13 cellular contexts compared by ENCODE assay signal in the genomic region with DNA sequence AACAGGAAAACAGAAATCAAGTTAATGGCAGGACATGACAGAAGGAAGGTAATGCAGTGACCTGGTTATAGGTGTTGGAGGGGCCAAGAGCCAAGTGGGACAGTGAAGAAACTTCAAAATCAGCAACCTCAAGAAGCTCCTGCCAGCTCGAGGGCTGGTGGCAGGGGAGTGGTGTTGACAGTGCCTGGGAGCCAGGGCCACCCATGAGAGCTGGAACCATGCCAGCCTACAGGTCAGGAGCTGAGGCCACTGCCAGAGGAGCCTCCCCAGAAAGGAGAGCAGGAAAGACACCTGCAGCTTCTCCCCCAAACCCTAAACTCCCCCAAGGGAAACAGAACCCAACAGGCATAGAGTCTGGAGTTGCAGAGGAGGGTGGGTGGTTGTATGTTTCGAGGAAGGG.
DNase-seq lines count a peak whose midpoint lies in the region; TF ChIP-seq lines count a peak whose summit lies in the region.
"Had no signal": no experiment of that assay in that cellular context is flagged by ENCODE, and none has a peak within 500 bp of the region (broad histone marks: within the 10 kb centered on the region; RNA-seq: fewer than 3 reads in every experiment).

No MANE protein-coding gene starts in this region.

- peak; percentile 25 for DNase-seq in NCI-H2196 (lab: John Stamatoyannopoulos, UW; ENCODE audit: unreplicated experiment)
- no peak for DNase-seq in NCI-H2196 treated with DMSO at 0.1 percent for 48 hours (lab: John Stamatoyannopoulos, UW; ENCODE audit: unreplicated experiment)
- peak; percentile 17 for DNase-seq in DMS153 (lab: John Stamatoyannopoulos, UW)
- peak; percentile 85 for DNase-seq in NCI-H69 (lab: John Stamatoyannopoulos, UW)
- DNase-seq in osteoblast (ENCODE audit: insufficient read length, low spot score, missing footprints) = peak; percentile 50
- DNase-seq in activated effector memory CD4-positive, alpha-beta T cell treated with anti-CD3 and anti-CD28 coated beads, Interleukin-2, amount 50 U/mL, for 16 hours = no peak
- DNase-seq in activated CD4-positive, alpha-beta T cell treated with anti-CD3 and anti-CD28 coated beads, Interleukin-2, amount 50 U/mL, for 1 hour = no peak
- no peak for DNase-seq in OCI-M2 (lab: John Stamatoyannopoulos, UW; ENCODE audit: unreplicated experiment)
- DNase-seq: H7, MV-4-11, NCI-H524 treated with DMSO at 0.1 percent for 48 hours, T-helper 17 cell had no signal

- no peak overlapping the region for H3K4me2 ChIP-seq in osteoblast (ENCODE audit: insufficient read depth, low read length)

- no peaks in the 10 kb centered on the region for H3K79me2 ChIP-seq in osteoblast (ENCODE audit: insufficient read depth, low read length)

- no peak overlapping the region for H3K27ac ChIP-seq in osteoblast (ENCODE audit: low read depth, low read length)

- H4K20me1 ChIP-seq in osteoblast (ENCODE audit: insufficient read depth, low read length) = no peaks in the 10 kb centered on the region

- no peak for TF ChIP-seq CTCF in osteoblast (IDR thresholded peaks at IDR 0.05; ENCODE audit: extremely low read depth, low read depth, low read length)

- no peaks in the 10 kb centered on the region for H3K36me3 ChIP-seq in osteoblast (ENCODE audit: insufficient read depth, low read length)

- no peaks in the 10 kb centered on the region for H3K9me3 ChIP-seq in osteoblast (ENCODE audit: low read depth, low read length)

- no peak overlapping the region for H2AFZ ChIP-seq in osteoblast (ENCODE audit: low read length)

- no peak overlapping the region for H3K4me3 ChIP-seq in osteoblast (ENCODE audit: insufficient read depth, low read length)
- H3K4me3 ChIP-seq: GM12878 had no signal

- H3K4me1 ChIP-seq in osteoblast (ENCODE audit: insufficient read depth, low read length) = no peaks in the 10 kb centered on the region

- no peaks in the 10 kb centered on the region for H3K27me3 ChIP-seq in osteoblast (ENCODE audit: insufficient read depth, low read length)

Comparison
In these comparisons a context has a peak if more than half of its experiments do, and no peak if none do; other contexts are left out.
1. DNase-seq: peak in NCI-H2196 (single experiment), DMS153 (single experiment), NCI-H69 (single experiment) and osteoblast (single experiment); none in NCI-H2196 treated with DMSO at 0.1 percent for 48 hours (single experiment), activated effector memory CD4-positive, alpha-beta T cell treated with anti-CD3 and anti-CD28 coated beads, Interleukin-2, amount 50 U/mL, for 16 hours (single experiment), activated CD4-positive, alpha-beta T cell treated with anti-CD3 and anti-CD28 coated beads, Interleukin-2, amount 50 U/mL, for 1 hour (single experiment) and OCI-M2 (single experiment).